Comparison of ENCODE assay signal across 10 cellular contexts in genomic region chr15:98799991-98800390, GRCh38.
DNase-seq lines count a peak whose midpoint lies in the region; ATAC-seq, FAIRE-seq and TF ChIP-seq lines count a peak whose summit lies in the region.
"Had no signal": no experiment of that assay in that cellular context is flagged by ENCODE, and none has a peak within 500 bp of the region (broad histone marks: within the 10 kb centered on the region; RNA-seq: fewer than 3 reads in every experiment).

No MANE protein-coding gene starts in this region.

- no peak for TF ChIP-seq POLR2A in H1 (IDR thresholded peaks at IDR 0.05; ENCODE audit: control extremely low read depth in 1 of 2, low read depth in 2 of 2, low read length in 2 of 2)

- H3K4me1 ChIP-seq in H1 (replicated peaks in 1 of 4; ENCODE audit: control insufficient read depth in 3 of 4, insufficient read depth in 4 of 4, low read length in 3 of 4): peaks cover 21 to 51% (median 41%) of the 10 kb centered on the region in 4 experiments

- no peak for ATAC-seq in HG02642 (IDR thresholded peaks at IDR 0.05; ENCODE audit: poor library complexity, unreplicated experiment)
- ATAC-seq in stimulated activated naive B cell treated with anti-CD40 and anti-IgM and Interleukin-4, amounts not matched to agents 10 μg/mL and 1 μg/mL and 100 μg/mL, for 72 hours (replicated peaks): no peak

- DNase-seq in A172 (ENCODE audit: low spot score) (peak; percentile 17), NCI-H226 (peak; percentile 83), H1 (ENCODE audit: low read depth in 1 of 2, low spot score in 2 of 2) (no peak), cortex of kidney (lab: John Stamatoyannopoulos, UW) (no peak), NCI-H2107 (lab: John Stamatoyannopoulos, UW) (no peak)
- no peak for DNase-seq in stimulated activated naive B cell treated with anti-CD40 and anti-IgM and Interleukin-4, amounts not matched to agents 10 μg/mL and 1 μg/mL and 100 μg/mL, for 72 hours
- DNase-seq: MM.1S had no signal

- peak overlapping the region; percentile 64; the same call in 1 of the 2 replicates for H2BK12ac ChIP-seq in H1 (ENCODE audit: low read depth, low read length)

- H3K27me3 Mint-ChIP-seq in nephron (ENCODE audit: low read depth): no peaks in the 10 kb centered on the region
- H3K27me3 Mint-ChIP-seq in stimulated activated naive B cell treated with anti-CD40 and anti-IgM and Interleukin-4, amounts not matched to agents 10 μg/mL and 1 μg/mL and 100 μg/mL, for 72 hours: peaks cover 0 to 5% of the 10 kb centered on the region in 2 donors

- peaks cover 7 to 82% of the 10 kb centered on the region in 2 experiments; a peak in 3 of 4 replicates for H3K79me2 ChIP-seq in H1 (ENCODE audit: control insufficient read depth in 1 of 2, insufficient read depth in 2 of 2, low read length in 2 of 2)

- H2BK15ac ChIP-seq in H1 (ENCODE audit: low read length): no peak overlapping the region

- CTCF ChIA-PET in H1 (lab: Charles Lee; ENCODE audit: partially characterized antibody): interaction anchor here (0.7 to 5.2 kb wide), 7 partner anchors 21 to 140 kb away, joined by 3 to 36 read pairs (median 5); no protein-coding TSS in a partner anchor

- no peaks in the 10 kb centered on the region for H3K27me3 ChIP-seq in H1 (replicated peaks in 1 of 4; ENCODE audit: control insufficient read depth in 3 of 4, extremely low read depth in 1 of 4, insufficient read depth in 3 of 4, low read length in 3 of 4)

- no peaks in the 10 kb centered on the region for H3K9me3 ChIP-seq in H1 (ENCODE audit: insufficient read depth in 2 of 2, low read depth in 1 of 2, low read length in 1 of 2)

- H2AFZ ChIP-seq in H1 (ENCODE audit: low read length): no peak overlapping the region

- peaks cover 27% of the 10 kb centered on the region for H3K79me1 ChIP-seq in H1 (ENCODE audit: low read depth, low read length)

- peak overlapping the region in 3 of 4 experiments; percentile 17 to 53 (median 24); a peak in 4 of 8 replicates for H3K4me3 ChIP-seq in H1 (ENCODE audit: extremely low read depth in 1 of 4, insufficient read depth in 2 of 4, low read depth in 3 of 4, low read length in 4 of 4)

- no peak overlapping the region for H3K56ac ChIP-seq in H1 (replicated peaks; ENCODE audit: insufficient read length, low read depth, low read length)

- no peak for FAIRE-seq in H1 (lab: Jason Lieb, UNC)

- no peaks in the 10 kb centered on the region for H3K36me3 Mint-ChIP-seq in nephron (ENCODE audit: low read depth)
- no peaks in the 10 kb centered on the region for H3K36me3 Mint-ChIP-seq in stimulated activated naive B cell treated with anti-CD40 and anti-IgM and Interleukin-4, amounts not matched to agents 10 μg/mL and 1 μg/mL and 100 μg/mL, for 72 hours

- H3K4me2 ChIP-seq in H1 (ENCODE audit: insufficient read depth in 1 of 2, low read depth in 2 of 2, low read length in 2 of 2): peak overlapping the region; percentile 70 to 96

- peaks cover 76% of the 10 kb centered on the region for H3K4me1 Mint-ChIP-seq in nephron
- peaks cover 14 to 26% of the 10 kb centered on the region in 2 donors for H3K4me1 Mint-ChIP-seq in stimulated activated naive B cell treated with anti-CD40 and anti-IgM and Interleukin-4, amounts not matched to agents 10 μg/mL and 1 μg/mL and 100 μg/mL, for 72 hours

- POLR2A ChIA-PET in H1 (lab: Charles Lee; ENCODE audit: partially characterized antibody): interaction anchor here (0.9 to 2.0 kb wide), 8 partner anchors 9 to 153 kb away, joined by 3 to 8 read pairs (median 4); no protein-coding TSS in a partner anchor

- 0 out of 2 replicates have a peak overlapping the region, but pooled peaks have one; percentile 37 for H2BK5ac ChIP-seq in H1 (ENCODE audit: low read depth, low read length)

- TF ChIP-seq RAD21 in H1 (IDR thresholded peaks at IDR 0.05 in 1 of 2, conservative IDR thresholded peaks at IDR 0.05 in 1 of 2; ENCODE audit: low read depth in 2 of 2, low read length in 2 of 2): no peak

- no peak overlapping the region for H2BK20ac ChIP-seq in H1 (ENCODE audit: low read length)

- no peak overlapping the region for H4K91ac ChIP-seq in H1 (replicated peaks; ENCODE audit: insufficient read length, low read length)

- no peak overlapping the region for H3K23ac ChIP-seq in H1 (ENCODE audit: insufficient read length)

- no peaks in the 10 kb centered on the region for H3K9me3 Mint-ChIP-seq in nephron
- H3K9me3 Mint-ChIP-seq in stimulated activated naive B cell treated with anti-CD40 and anti-IgM and Interleukin-4, amounts not matched to agents 10 μg/mL and 1 μg/mL and 100 μg/mL, for 72 hours: no peaks in the 10 kb centered on the region
- H3K9me3 Mint-ChIP-seq: activated T-helper 2 cell treated with anti-CD3 and anti-CD28 coated beads, Interferon-gamma antibody, Interleukin-2, Interleukin-4, amounts not matched to agents 10 μg/mL and 5 μg/mL and 100 μg/mL, durations not matched to agents 14 hours and 24 hours and 36 hours had no signal

- H3K14ac ChIP-seq in H1 (ENCODE audit: insufficient read length): no peak overlapping the region

- H3K4me3 Mint-ChIP-seq in nephron: peak overlapping the region; percentile 17 to 76 (median 76)
- no peak overlapping the region for H3K4me3 Mint-ChIP-seq in stimulated activated naive B cell treated with anti-CD40 and anti-IgM and Interleukin-4, amounts not matched to agents 10 μg/mL and 1 μg/mL and 100 μg/mL, for 72 hours

- no peak for TF ChIP-seq EP300 in H1 (IDR thresholded peaks at IDR 0.05; ENCODE audit: borderline replicate concordance in 1 of 2, low read depth in 2 of 2, low read length in 2 of 2)

- H3K9ac ChIP-seq in H1 (replicated peaks in 1 of 4; ENCODE audit: extremely low read depth in 1 of 4, low read depth in 3 of 4, low read length in 3 of 4): no peak overlapping the region

- no peaks in the 10 kb centered on the region for H3K23me2 ChIP-seq in H1 (ENCODE audit: low read depth, low read length)

- peak overlapping the region; percentile 32; the same call in 1 of the 2 replicates for H2AK5ac ChIP-seq in H1 (ENCODE audit: low read depth, low read length)

- H2BK120ac ChIP-seq in H1 (replicated peaks; ENCODE audit: low read depth, low read length): peak overlapping the region; percentile 57

- no peak overlapping the region for H3K18ac ChIP-seq in H1 (ENCODE audit: extremely low read depth, low read length)

- peak overlapping the region; percentile 93 to 96 (median 95) for H3K27ac Mint-ChIP-seq in nephron
- no peak overlapping the region for H3K27ac Mint-ChIP-seq in stimulated activated naive B cell treated with anti-CD40 and anti-IgM and Interleukin-4, amounts not matched to agents 10 μg/mL and 1 μg/mL and 100 μg/mL, for 72 hours
- H3K27ac Mint-ChIP-seq: activated T-helper 2 cell treated with anti-CD3 and anti-CD28 coated beads, Interferon-gamma antibody, Interleukin-2, Interleukin-4, amounts not matched to agents 10 μg/mL and 5 μg/mL and 100 μg/mL, durations not matched to agents 14 hours and 24 hours and 36 hours had no signal

- no peak for TF ChIP-seq CTCF in H1 (IDR thresholded peaks at IDR 0.05; ENCODE audit: control extremely low read depth in 1 of 3, insufficient read depth in 1 of 3, low read depth in 1 of 3, low read length in 3 of 3)
- no peak for TF ChIP-seq CTCF in nephron (IDR thresholded peaks at IDR 0.05; ENCODE audit: unreplicated experiment in 3 of 3)

- no peak overlapping the region for H3K4ac ChIP-seq in H1 (replicated peaks; ENCODE audit: insufficient read length, low read depth, low read length)

- no peak overlapping the region for H4K8ac ChIP-seq in H1 (ENCODE audit: extremely low read depth, insufficient read depth, low read length)

- H3K27ac ChIP-seq in H1 (ENCODE audit: low read depth, low read length): peak overlapping the region; percentile 31; the same call in 1 of the 2 replicates

- no peak overlapping the region for H4K5ac ChIP-seq in H1 (ENCODE audit: insufficient read length, low read depth, low read length)

- peaks cover 30 to 31% of the 10 kb centered on the region in 2 experiments for H4K20me1 ChIP-seq in H1 (replicated peaks in 1 of 2; ENCODE audit: control insufficient read depth in 1 of 2, insufficient read depth in 2 of 2, low read length in 2 of 2)

- no peaks in the 10 kb centered on the region for H3K36me3 ChIP-seq in H1 (ENCODE audit: control insufficient read depth in 2 of 4, insufficient read depth in 4 of 4, low read length in 3 of 4)

- 23% methylated on average over 2 of the region's 2 CpGs; no CpG with 5 or more reads in 1 of the 2 experiments for WGBS in H1 (ENCODE audit: extremely low coverage in 1 of 2, insufficient coverage in 1 of 2, insufficient read length in 1 of 2, insufficient replicate concordance in 2 of 2, low coverage in 1 of 2, low lambda C conversion rate in 2 of 2, missing lambda C conversion rate in 1 of 2), 2 experiments

TF ChIP-seq in H1, 55 proteins besides CTCF, POLR2A, EP300 and RAD21:
- TF ChIP-seq CHD2 (IDR thresholded peaks at IDR 0.05; ENCODE audit: low read length) (no peak), TBP (IDR thresholded peaks at IDR 0.05; ENCODE audit: low read depth, low read length) (no peak)

Comparison
In these comparisons a context has a peak if more than half of its experiments do, and no peak if none do; other contexts are left out.
1. DNase-seq: peak in A172 (single experiment) and NCI-H226 (single experiment); none in H1 (0 of 2), cortex of kidney (single experiment), stimulated activated naive B cell treated with anti-CD40 and anti-IgM and Interleukin-4, amounts not matched to agents 10 μg/mL and 1 μg/mL and 100 μg/mL, for 72 hours (single experiment) and NCI-H2107 (single experiment).
2. H3K4me3 Mint-ChIP-seq: peak in nephron (3 of 3); none in stimulated activated naive B cell treated with anti-CD40 and anti-IgM and Interleukin-4, amounts not matched to agents 10 μg/mL and 1 μg/mL and 100 μg/mL, for 72 hours (0 of 2).